Comparison of ENCODE assay signal across 10 cellular contexts in genomic region chr17:76672892-76673291, GRCh38. TPM values are rescaled to one million over a fixed set of nuclear protein-coding genes. Genes with fewer than 3 reads are reported as not detected.
A peak's percentile ranks its signal among the peaks of the same experiment; 100 is the strongest.
DNase-seq lines count a peak whose midpoint lies in the region; ATAC-seq and TF ChIP-seq lines count a peak whose summit lies in the region.
"Had no signal": no experiment of that assay in that cellular context is flagged by ENCODE, and none has a peak within 500 bp of the region (broad histone marks: within the 10 kb centered on the region; RNA-seq: fewer than 3 reads in every experiment).

No MANE protein-coding gene starts in this region.

- H3K9me2 ChIP-seq in OCI-LY1 (ENCODE audit: low read depth, low read length): no peaks in the 10 kb centered on the region

- peaks cover 26% of the 10 kb centered on the region for H3K4me1 Mint-ChIP-seq in activated CD8-positive, alpha-beta memory T cell treated with anti-CD3 and anti-CD28 coated beads, Interleukin-2, amount 10 ng/mL, durations not matched to agents 7 days and 5 days
- peaks cover 16% of the 10 kb centered on the region for H3K4me1 Mint-ChIP-seq in endodermal cell
- H3K4me1 Mint-ChIP-seq in stimulated activated effector memory CD8-positive, alpha-beta T cell treated with anti-CD3 and anti-CD28 coated beads, Interleukin-12 subunit alpha, Interleukin-12 subunit beta, amount 100 ng/mL, for 72 hours: peaks cover 24% of the 10 kb centered on the region

- H3K9me3 ChIP-seq in OCI-LY1 (ENCODE audit: low read length) (peaks cover 4% of the 10 kb centered on the region; the same call in 1 of the 2 replicates), endodermal cell (ENCODE audit: control insufficient read depth, low read length) (no peaks in the 10 kb centered on the region), vagina (no peaks in the 10 kb centered on the region)

- intact Hi-C loops in vagina (cut with DNase I): no loop called here

- H3K27ac ChIP-seq in OCI-LY1 (ENCODE audit: low read depth, low read length, poor library complexity, severe bottlenecking) (no peak overlapping the region), endodermal cell (ENCODE audit: low read depth, low read length) (no peak overlapping the region), vagina (no peak overlapping the region)

- H3F3A ChIP-seq in OCI-LY1 (ENCODE audit: insufficient read depth, low read length): no peaks in the 10 kb centered on the region

- TF ChIP-seq CTCF in OCI-LY1 (IDR thresholded peaks at IDR 0.05; ENCODE audit: low read length) (no peak), endodermal cell (conservative IDR thresholded peaks at IDR 0.05) (no peak), vagina (IDR thresholded peaks at IDR 0.05) (no peak)

- H4K20me1 ChIP-seq in OCI-LY1 (ENCODE audit: insufficient read depth, low read length): no peaks in the 10 kb centered on the region

- H3K4me2 ChIP-seq in OCI-LY1 (ENCODE audit: low read length): peak overlapping the region; percentile 92; the same call in 1 of the 2 replicates

- H3K27ac Mint-ChIP-seq in activated CD8-positive, alpha-beta memory T cell treated with anti-CD3 and anti-CD28 coated beads, Interleukin-2, amount 10 ng/mL, durations not matched to agents 7 days and 5 days: peak overlapping the region; percentile 88
- no peak overlapping the region for H3K27ac Mint-ChIP-seq in endodermal cell
- peak overlapping the region; percentile 96 for H3K27ac Mint-ChIP-seq in stimulated activated effector memory CD8-positive, alpha-beta T cell treated with anti-CD3 and anti-CD28 coated beads, Interleukin-12 subunit alpha, Interleukin-12 subunit beta, amount 100 ng/mL, for 72 hours

- WGBS in endodermal cell (ENCODE audit: insufficient coverage in 1 of 2, insufficient read length in 1 of 2), 2 experiments: 94 to 100% methylated on average over 1 to 3 of the region's 3 CpGs

- H3K9me3 Mint-ChIP-seq in activated CD8-positive, alpha-beta memory T cell treated with anti-CD3 and anti-CD28 coated beads, Interleukin-2, amount 10 ng/mL, durations not matched to agents 7 days and 5 days (ENCODE audit: low read depth): no peaks in the 10 kb centered on the region
- H3K9me3 Mint-ChIP-seq in endodermal cell: peaks cover 3% of the 10 kb centered on the region
- H3K9me3 Mint-ChIP-seq in stimulated activated effector memory CD8-positive, alpha-beta T cell treated with anti-CD3 and anti-CD28 coated beads, Interleukin-12 subunit alpha, Interleukin-12 subunit beta, amount 100 ng/mL, for 72 hours: no peaks in the 10 kb centered on the region

- no peak for DNase-seq in activated CD8-positive, alpha-beta memory T cell treated with anti-CD3 and anti-CD28 coated beads, Interleukin-2, amount 10 ng/mL, durations not matched to agents 7 days and 5 days
- no peak for DNase-seq in activated CD8-positive, alpha-beta memory T cell treated with anti-CD3 and anti-CD28 coated beads for 24 hours
- DNase-seq in endodermal cell: no peak
- no peak for DNase-seq in stimulated activated effector memory CD8-positive, alpha-beta T cell treated with anti-CD3 and anti-CD28 coated beads, Interleukin-12 subunit alpha, Interleukin-12 subunit beta, amount 100 ng/mL, for 72 hours (ENCODE audit: low spot score in 2 of 2)
- DNase-seq in NCI-H1694 treated with DMSO at 0.1 percent for 48 hours (lab: John Stamatoyannopoulos, UW): no peak
- no peak for DNase-seq in inferior parietal cortex (ENCODE audit: extremely low spot score)
- no peak for DNase-seq in vagina (ENCODE audit: extremely low spot score in 2 of 2)
- DNase-seq: NCI-H1092 had no signal

- peaks cover 27% of the 10 kb centered on the region for H3K4me1 ChIP-seq in OCI-LY1 (ENCODE audit: insufficient read depth, low read length, severe bottlenecking)
- H3K4me1 ChIP-seq in endodermal cell (ENCODE audit: control insufficient read depth, insufficient read depth, low read length): no peaks in the 10 kb centered on the region
- H3K4me1 ChIP-seq in vagina: peaks cover 20% of the 10 kb centered on the region

- no peak overlapping the region for H2AFZ ChIP-seq in OCI-LY1 (ENCODE audit: low read length)

- H3K79me2 ChIP-seq in OCI-LY1 (ENCODE audit: insufficient read depth, low read length): no peaks in the 10 kb centered on the region

- no peaks in the 10 kb centered on the region for H3K27me3 Mint-ChIP-seq in activated CD8-positive, alpha-beta memory T cell treated with anti-CD3 and anti-CD28 coated beads, Interleukin-2, amount 10 ng/mL, durations not matched to agents 7 days and 5 days
- peaks cover 2% of the 10 kb centered on the region for H3K27me3 Mint-ChIP-seq in endodermal cell (ENCODE audit: insufficient read depth)

- H3K27me3 ChIP-seq in OCI-LY1 (ENCODE audit: insufficient read depth, low read length) (no peaks in the 10 kb centered on the region), endodermal cell (ENCODE audit: control insufficient read depth, insufficient read depth, low read length, poor library complexity, severe bottlenecking) (no peaks in the 10 kb centered on the region), vagina (no peaks in the 10 kb centered on the region)

- peaks cover 2% of the 10 kb centered on the region for H3K36me3 Mint-ChIP-seq in activated CD8-positive, alpha-beta memory T cell treated with anti-CD3 and anti-CD28 coated beads, Interleukin-2, amount 10 ng/mL, durations not matched to agents 7 days and 5 days
- H3K36me3 Mint-ChIP-seq in endodermal cell (ENCODE audit: low read depth): peaks cover 3% of the 10 kb centered on the region
- H3K36me3 Mint-ChIP-seq in stimulated activated effector memory CD8-positive, alpha-beta T cell treated with anti-CD3 and anti-CD28 coated beads, Interleukin-12 subunit alpha, Interleukin-12 subunit beta, amount 100 ng/mL, for 72 hours: peaks cover 7% of the 10 kb centered on the region

- no peak for ATAC-seq in activated CD8-positive, alpha-beta memory T cell treated with anti-CD3 and anti-CD28 coated beads, Interleukin-2, amount 10 ng/mL, durations not matched to agents 7 days and 5 days
- no peak for ATAC-seq in stimulated activated effector memory CD8-positive, alpha-beta T cell treated with anti-CD3 and anti-CD28 coated beads, Interleukin-12 subunit alpha, Interleukin-12 subunit beta, amount 100 ng/mL, for 72 hours

- CTCF ChIA-PET in activated CD8-positive, alpha-beta memory T cell treated with anti-CD3 and anti-CD28 coated beads, Interleukin-2, amount 10 ng/mL, durations not matched to agents 7 days and 5 days (lab: Charles Lee): interaction anchor here (2.2 to 3.0 kb wide), 3 partner anchors 9 to 150 kb away, joined by 7 to 17 read pairs (median 11); no protein-coding TSS in a partner anchor

- no peak for TF ChIP-seq POLR2A in vagina (IDR thresholded peaks at IDR 0.05)

- peak overlapping the region; percentile 90 for H3K4me3 Mint-ChIP-seq in activated CD8-positive, alpha-beta memory T cell treated with anti-CD3 and anti-CD28 coated beads, Interleukin-2, amount 10 ng/mL, durations not matched to agents 7 days and 5 days
- H3K4me3 Mint-ChIP-seq in endodermal cell: peak overlapping the region; percentile 79
- peak overlapping the region; percentile 79 for H3K4me3 Mint-ChIP-seq in stimulated activated effector memory CD8-positive, alpha-beta T cell treated with anti-CD3 and anti-CD28 coated beads, Interleukin-12 subunit alpha, Interleukin-12 subunit beta, amount 100 ng/mL, for 72 hours

- H3K4me3 ChIP-seq in OCI-LY1 (ENCODE audit: low read depth, low read length, poor library complexity, severe bottlenecking) (peak overlapping the region; percentile 75), endodermal cell (ENCODE audit: low read length) (peak overlapping the region; percentile 94), vagina (no peak overlapping the region)

- H3K36me3 ChIP-seq in OCI-LY1 (ENCODE audit: insufficient read depth, low read length) (no peaks in the 10 kb centered on the region; the same call in 1 of the 2 replicates), endodermal cell (ENCODE audit: control insufficient read depth, insufficient read depth, low read length) (no peaks in the 10 kb centered on the region), vagina (peaks cover 0 to 12% of the 10 kb centered on the region in 2 donors)

- no peak overlapping the region for H3K9ac ChIP-seq in OCI-LY1 (ENCODE audit: low read length)
- H3K9ac ChIP-seq in endodermal cell (ENCODE audit: extremely low read depth, low read length, poor library complexity, severe bottlenecking): no peak overlapping the region

RNA-seq across cellular contexts. Expression of gene ST6GALNAC1, which starts 29.3 kb away (rescaled TPM):
- not detected for total RNA-seq in activated CD8-positive, alpha-beta memory T cell treated with anti-CD3 and anti-CD28 coated beads, Interleukin-2, amount 10 ng/mL, durations not matched to agents 7 days and 5 days
- total RNA-seq in endodermal cell (not detected), vagina (4.4 TPM)
- 0.39 TPM for polyA plus RNA-seq in endodermal cell (2013, experiment 1 of 2)
- not detected for polyA plus RNA-seq in endodermal cell (2013, experiment 2 of 2)
- total RNA-seq: H7 had no signal

RNA-seq across cellular contexts. Expression of gene MXRA7, which starts 37.9 kb away (rescaled TPM):
- 10 to 100 TPM; 29.8 to 32.0 TPM for total RNA-seq in activated CD8-positive, alpha-beta memory T cell treated with anti-CD3 and anti-CD28 coated beads, Interleukin-2, amount 10 ng/mL, durations not matched to agents 7 days and 5 days
- total RNA-seq in endodermal cell: 10 to 100 TPM; 61.6 to 77.1 TPM
- 64.6 TPM for polyA plus RNA-seq in endodermal cell (2013, experiment 1 of 2)
- 58.4 TPM for polyA plus RNA-seq in endodermal cell (2013, experiment 2 of 2)
- 114 TPM for total RNA-seq in vagina

RNA-seq across cellular contexts. Expression of gene JMJD6, which starts 53.5 kb away (rescaled TPM):
- total RNA-seq in activated CD8-positive, alpha-beta memory T cell treated with anti-CD3 and anti-CD28 coated beads, Interleukin-2, amount 10 ng/mL, durations not matched to agents 7 days and 5 days: 10 to 100 TPM; 60.6 to 72.8 TPM
- total RNA-seq in endodermal cell (10 to 100 TPM; 17.0 to 20.3 TPM), vagina (28.0 TPM)
- polyA plus RNA-seq in endodermal cell (2013, experiment 1 of 2): 18.8 TPM
- 16.4 TPM for polyA plus RNA-seq in endodermal cell (2013, experiment 2 of 2)

RNA-seq across cellular contexts. Expression of gene METTL23, which starts 53.7 kb away (rescaled TPM):
- total RNA-seq in activated CD8-positive, alpha-beta memory T cell treated with anti-CD3 and anti-CD28 coated beads, Interleukin-2, amount 10 ng/mL, durations not matched to agents 7 days and 5 days: 10 to 100 TPM; 40.3 to 42.1 TPM
- total RNA-seq in endodermal cell (10 to 100 TPM; 31.3 to 39.9 TPM), vagina (20.9 TPM)
- 32.3 TPM for polyA plus RNA-seq in endodermal cell (2013, experiment 1 of 2)
- polyA plus RNA-seq in endodermal cell (2013, experiment 2 of 2): 27.7 TPM

Comparison
In these comparisons a context has a peak if more than half of its experiments do, and no peak if none do; other contexts are left out.
1. H3K4me3 ChIP-seq: peak in OCI-LY1 (single experiment) and endodermal cell (single experiment); none in vagina (0 of 2).
2. Peak in every context shown above with its lines, with median percentiles within 50 percentile points of each other: H3K4me3 Mint-ChIP-seq.